ENCODE assay signal across 8 cellular contexts in genomic region chr2:207334631-207335371, GRCh38.
DNase-seq lines count a peak whose midpoint lies in the region; ATAC-seq and TF ChIP-seq lines count a peak whose summit lies in the region.

No MANE protein-coding gene starts in this region.

- peaks cover 10 to 16% of the 10 kb centered on the region in 2 donors for H3K4me1 ChIP-seq in gastrocnemius medialis

- TF ChIP-seq POLR2A in gastrocnemius medialis (IDR thresholded peaks at IDR 0.05): no peak

- no peaks in the 10 kb centered on the region for H3K36me3 ChIP-seq in gastrocnemius medialis

- peak overlapping the region; percentile 6 to 34 (median 32) for H3K4me3 ChIP-seq in gastrocnemius medialis

- peak; percentile 36 for ATAC-seq in GM19463 (IDR thresholded peaks at IDR 0.05; ENCODE audit: unreplicated experiment)
- ATAC-seq in gastrocnemius medialis: peak; percentile 76 to 83
- no peak for ATAC-seq in GM19452 (IDR thresholded peaks at IDR 0.05; ENCODE audit: unreplicated experiment)
- ATAC-seq in HG02970 (IDR thresholded peaks at IDR 0.05; ENCODE audit: low FRiP score, unreplicated experiment): no peak

- no peaks in the 10 kb centered on the region for H3K9me3 ChIP-seq in gastrocnemius medialis

- DNase-seq in AG08395 (ENCODE audit: low spot score): peak; percentile 90
- peak; percentile 13 for DNase-seq in NCI-H146 (lab: John Stamatoyannopoulos, UW)
- peak; percentile 99 for DNase-seq in amniotic epithelial cell (ENCODE audit: low read depth)
- peak; percentile 73 for DNase-seq in hepatic stellate cell (ENCODE audit: low spot score)
- peak; percentile 17 to 34 for DNase-seq in gastrocnemius medialis

- intact Hi-C loops in gastrocnemius medialis (cut with DNase I; ENCODE audit: low total_unique reads): loop anchor here (10.0 kb wide), 2 partner anchors 170 to 290 kb away; partner anchors contain the start of gene KLF7

- H3K27ac ChIP-seq in gastrocnemius medialis: peak overlapping the region; percentile 77 to 81 (median 80)

- in situ Hi-C loops in gastrocnemius medialis (cut with MboI; ENCODE audit: low sequenced_read_pairs in 4 of 4): no loop called here

- H3K27me3 ChIP-seq in gastrocnemius medialis: no peaks in the 10 kb centered on the region

- TF ChIP-seq CTCF in gastrocnemius medialis (IDR thresholded peaks at IDR 0.05 in 4 of 5, conservative IDR thresholded peaks at IDR 0.05 in 1 of 5): no peak

Comparison
In these comparisons a context has a peak if more than half of its experiments do, and no peak if none do; other contexts are left out.
1. DNase-seq: peak in every context shown above with its lines; median percentile 99 in amniotic epithelial cell; 90 in AG08395; 73 in hepatic stellate cell; 26 in gastrocnemius medialis; 13 in NCI-H146.
2. ATAC-seq: peak in GM19463 (single experiment) and gastrocnemius medialis (2 of 2); none in GM19452 (single experiment) and HG02970 (single experiment).